Comparison of ENCODE assay signal across 10 cellular contexts in genomic region chr22:46775364-46775758, GRCh38. TPM values are rescaled to one million over a fixed set of nuclear protein-coding genes. Genes with fewer than 3 reads are reported as not detected.
A peak's percentile ranks its signal among the peaks of the same experiment; 100 is the strongest.
DNase-seq lines count a peak whose midpoint lies in the region; ATAC-seq lines count a peak whose summit lies in the region.
"Had no signal": no experiment of that assay in that cellular context is flagged by ENCODE, and none has a peak within 500 bp of the region (broad histone marks: within the 10 kb centered on the region; RNA-seq: fewer than 3 reads in every experiment).

No MANE protein-coding gene starts in this region.

- no peaks in the 10 kb centered on the region for H3K9me3 ChIP-seq in skeletal muscle tissue (ENCODE audit: control insufficient read depth in 3 of 3, low read length in 3 of 3)

- peaks cover 0 to 2% (median 0%) of the 10 kb centered on the region in 3 donors for H3K36me3 ChIP-seq in skeletal muscle tissue (ENCODE audit: control insufficient read depth in 3 of 3, insufficient read depth in 3 of 3, low read length in 3 of 3)

- peak; percentile 24 for DNase-seq in NCI-H2029 treated with DMSO at 0.1 percent for 48 hours (lab: John Stamatoyannopoulos, UW)
- no peak for DNase-seq in NCI-H2029 (lab: John Stamatoyannopoulos, UW)
- DNase-seq in NCI-H1694 treated with DMSO at 0.1 percent for 48 hours (lab: John Stamatoyannopoulos, UW): peak; percentile 18
- DNase-seq in caudate nucleus (lab: John Stamatoyannopoulos, UW): no peak
- DNase-seq in AG08396 (ENCODE audit: low spot score): no peak
- no peak for DNase-seq in OCI-M2 (lab: John Stamatoyannopoulos, UW; ENCODE audit: unreplicated experiment)
- DNase-seq: foreskin fibroblast, NCI-H774 had no signal

- no peaks in the 10 kb centered on the region for H3K27me3 ChIP-seq in skeletal muscle tissue (ENCODE audit: control insufficient read depth in 3 of 3, insufficient read depth in 3 of 3, low read length in 3 of 3)

- no peak overlapping the region for H3K4me3 ChIP-seq in skeletal muscle tissue (ENCODE audit: low read length in 3 of 3)

- H3K4me1 ChIP-seq in skeletal muscle tissue (ENCODE audit: control insufficient read depth in 3 of 3, insufficient read depth in 3 of 3, low read length in 3 of 3): peaks cover 33 to 56% (median 41%) of the 10 kb centered on the region in 3 donors

- H3K9ac ChIP-seq in skeletal muscle tissue (ENCODE audit: low read depth in 1 of 3, low read length in 3 of 3): no peak overlapping the region

- H3K27ac ChIP-seq in caudate nucleus (ENCODE audit: low read depth, low read length) (peak overlapping the region; percentile 12), skeletal muscle tissue (ENCODE audit: low read depth, low read length) (peak overlapping the region; percentile 73)

- ATAC-seq in HG02852 (IDR thresholded peaks at IDR 0.05; ENCODE audit: unreplicated experiment): no peak

RNA-seq across cellular contexts. Expression of gene TBC1D22A, which starts 12.9 kb away (rescaled TPM):
- 6.8 TPM for total RNA-seq in skeletal muscle tissue

RNA-seq across cellular contexts. Expression of gene CERK, which starts 37.3 kb away (rescaled TPM):
- 18.3 TPM for total RNA-seq in skeletal muscle tissue

Comparison
In these comparisons a context has a peak if more than half of its experiments do, and no peak if none do; other contexts are left out.
1. DNase-seq: peak in NCI-H2029 treated with DMSO at 0.1 percent for 48 hours (single experiment) and NCI-H1694 treated with DMSO at 0.1 percent for 48 hours (single experiment); none in NCI-H2029 (single experiment), caudate nucleus (0 of 61), AG08396 (single experiment) and OCI-M2 (single experiment).